Comparison of ENCODE assay signal across 8 cellular contexts in the genomic region with DNA sequence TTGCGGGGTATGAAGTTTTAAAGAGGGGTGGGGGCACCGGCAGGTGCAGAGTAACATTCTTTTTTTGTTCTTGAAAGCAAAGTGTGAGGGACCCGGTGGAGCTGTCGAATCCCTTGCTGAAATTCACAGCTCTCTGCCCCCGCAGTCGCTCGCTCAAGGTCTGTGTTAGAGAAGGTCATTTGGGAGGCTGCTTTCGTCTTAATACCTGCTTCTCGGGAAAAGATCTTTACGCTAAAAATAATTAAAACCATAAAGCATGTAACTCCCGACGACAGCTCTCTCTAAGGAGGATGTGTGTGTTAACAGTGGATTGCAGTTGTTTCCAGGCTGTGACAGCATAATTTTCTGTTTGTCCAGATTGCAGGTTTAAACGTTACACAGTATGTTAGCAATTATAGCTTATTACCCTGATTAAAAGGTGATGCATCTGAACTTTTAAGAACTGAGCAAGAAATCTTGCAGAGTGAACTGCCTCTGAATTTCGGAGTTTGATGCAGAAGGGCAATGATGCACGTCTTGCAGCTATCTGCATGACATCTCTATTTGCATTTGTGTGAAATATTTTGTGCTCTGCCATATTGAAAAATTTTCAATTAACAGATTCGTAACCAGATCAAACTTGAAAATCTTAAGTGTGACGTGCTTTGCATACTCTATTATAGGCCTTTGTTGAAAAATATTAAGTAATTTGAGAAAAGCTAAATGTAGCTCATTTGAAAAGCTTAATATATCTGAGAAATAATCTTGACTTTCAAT. TPM values are rescaled to one million over a fixed set of nuclear protein-coding genes. Genes with fewer than 3 reads are reported as not detected.
A peak's percentile ranks its signal among the peaks of the same experiment; 100 is the strongest.
DNase-seq lines count a peak whose midpoint lies in the region; ATAC-seq and TF ChIP-seq lines count a peak whose summit lies in the region.

No MANE protein-coding gene starts in this region.

- peak; percentile 15; the same call in 1 of the 3 replicates for ATAC-seq in SK-N-SH treated with all-trans-retinoic acid at 6 μM for 48 hours
- no peak for ATAC-seq in GM18873 (IDR thresholded peaks at IDR 0.05; ENCODE audit: low FRiP score, unreplicated experiment)
- ATAC-seq in GM18870 (IDR thresholded peaks at IDR 0.05; ENCODE audit: unreplicated experiment) = no peak
- no peak for ATAC-seq in GM21786 (IDR thresholded peaks at IDR 0.05; ENCODE audit: unreplicated experiment)

- H3K27ac ChIP-seq in fibroblast of lung (ENCODE audit: insufficient read depth, low read length) = no peak overlapping the region

- H3K4me1 ChIP-seq in fibroblast of lung (ENCODE audit: control insufficient read depth, extremely low read depth, insufficient read depth, low read length) = no peaks in the 10 kb centered on the region
- no peaks in the 10 kb centered on the region for H3K4me1 ChIP-seq in skeletal muscle satellite cell (ENCODE audit: control insufficient read depth, insufficient read depth, low read length)

- no peak overlapping the region for H2AFZ ChIP-seq in fibroblast of lung (ENCODE audit: low read length)

- no peaks in the 10 kb centered on the region for H3K79me2 ChIP-seq in fibroblast of lung (ENCODE audit: control insufficient read depth, insufficient read depth, low read length)

- no peaks in the 10 kb centered on the region for H4K20me1 ChIP-seq in fibroblast of lung (ENCODE audit: control insufficient read depth, extremely low read depth, insufficient read depth, low read length)

- no peaks in the 10 kb centered on the region for H3K9me3 ChIP-seq in fibroblast of lung (ENCODE audit: control insufficient read depth, insufficient read depth, low read depth, low read length)
- H3K9me3 ChIP-seq in skeletal muscle satellite cell (replicated peaks; ENCODE audit: low read length) = no peaks in the 10 kb centered on the region

- H3K4me3 ChIP-seq in fibroblast of lung (replicated peaks in 1 of 4; ENCODE audit: control extremely low read depth in 1 of 4, insufficient read depth in 1 of 4, low read depth in 3 of 4, low read length in 4 of 4) = peak overlapping the region in 3 of 4 experiments; percentile 35 to 48 (median 35)
- H3K4me3 ChIP-seq in skeletal muscle satellite cell (ENCODE audit: low read length) = no peak overlapping the region

- no peaks in the 10 kb centered on the region for H3K36me3 ChIP-seq in fibroblast of lung (ENCODE audit: control insufficient read depth, insufficient read depth, low read length)
- H3K36me3 ChIP-seq in skeletal muscle satellite cell (ENCODE audit: insufficient read depth, low read length) = no peaks in the 10 kb centered on the region

- DNase-seq in NCI-H2171 treated with DMSO at 0.1 percent for 48 hours (lab: John Stamatoyannopoulos, UW) = peak; percentile 18
- DNase-seq in NCI-H2171 (lab: John Stamatoyannopoulos, UW) = no peak
- no peak for DNase-seq in fibroblast of lung (ENCODE audit: low read depth in 2 of 2)

- H3K4me2 ChIP-seq in fibroblast of lung (ENCODE audit: extremely low read depth, insufficient read depth, low read length) = peak overlapping the region; percentile 17
- H3K4me2 ChIP-seq in skeletal muscle satellite cell (ENCODE audit: low read length) = peak overlapping the region; percentile 78

- H3K27me3 ChIP-seq in fibroblast of lung (ENCODE audit: control insufficient read depth, insufficient read depth, low read length) (peaks cover 11% of the 10 kb centered on the region), skeletal muscle satellite cell (ENCODE audit: control insufficient read depth, insufficient read depth, low read length) (peaks cover 67% of the 10 kb centered on the region)

- TF ChIP-seq CTCF in fibroblast of lung (conservative IDR thresholded peaks at IDR 0.05 in 1 of 2, IDR thresholded peaks at IDR 0.05 in 1 of 2; ENCODE audit: low read depth in 1 of 2, low read length in 2 of 2) = no peak

- H3K9ac ChIP-seq in fibroblast of lung (ENCODE audit: insufficient read depth, low read length) (no peak overlapping the region), skeletal muscle satellite cell (ENCODE audit: low read depth, low read length) (no peak overlapping the region)

TF ChIP-seq in SK-N-SH treated with all-trans-retinoic acid at 6 μM for 48 hours, 23 proteins besides CTCF, POLR2A, EP300 and RAD21:
- TF ChIP-seq, protein P1, sequence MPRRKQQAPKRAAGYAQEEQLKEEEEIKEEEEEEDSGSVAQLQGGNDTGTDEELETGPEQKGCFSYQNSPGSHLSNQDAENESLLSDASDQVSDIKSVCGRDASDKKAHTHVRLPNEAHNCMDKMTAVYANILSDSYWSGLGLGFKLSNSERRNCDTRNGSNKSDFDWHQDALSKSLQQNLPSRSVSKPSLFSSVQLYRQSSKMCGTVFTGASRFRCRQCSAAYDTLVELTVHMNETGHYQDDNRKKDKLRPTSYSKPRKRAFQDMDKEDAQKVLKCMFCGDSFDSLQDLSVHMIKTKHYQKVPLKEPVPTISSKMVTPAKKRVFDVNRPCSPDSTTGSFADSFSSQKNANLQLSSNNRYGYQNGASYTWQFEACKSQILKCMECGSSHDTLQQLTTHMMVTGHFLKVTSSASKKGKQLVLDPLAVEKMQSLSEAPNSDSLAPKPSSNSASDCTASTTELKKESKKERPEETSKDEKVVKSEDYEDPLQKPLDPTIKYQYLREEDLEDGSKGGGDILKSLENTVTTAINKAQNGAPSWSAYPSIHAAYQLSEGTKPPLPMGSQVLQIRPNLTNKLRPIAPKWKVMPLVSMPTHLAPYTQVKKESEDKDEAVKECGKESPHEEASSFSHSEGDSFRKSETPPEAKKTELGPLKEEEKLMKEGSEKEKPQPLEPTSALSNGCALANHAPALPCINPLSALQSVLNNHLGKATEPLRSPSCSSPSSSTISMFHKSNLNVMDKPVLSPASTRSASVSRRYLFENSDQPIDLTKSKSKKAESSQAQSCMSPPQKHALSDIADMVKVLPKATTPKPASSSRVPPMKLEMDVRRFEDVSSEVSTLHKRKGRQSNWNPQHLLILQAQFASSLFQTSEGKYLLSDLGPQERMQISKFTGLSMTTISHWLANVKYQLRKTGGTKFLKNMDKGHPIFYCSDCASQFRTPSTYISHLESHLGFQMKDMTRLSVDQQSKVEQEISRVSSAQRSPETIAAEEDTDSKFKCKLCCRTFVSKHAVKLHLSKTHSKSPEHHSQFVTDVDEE (CRISPR knock-in tag; IDR thresholded peaks at IDR 0.05) = no peak
- TF ChIP-seq RARB (CRISPR knock-in tag; IDR thresholded peaks at IDR 0.05) = no peak
- no peak for TF ChIP-seq ZFP30 (CRISPR knock-in tag; IDR thresholded peaks at IDR 0.05)
- TF ChIP-seq CSDC2 (CRISPR knock-in tag; IDR thresholded peaks at IDR 0.05) = no peak
- TF ChIP-seq BACH2 (CRISPR knock-in tag; IDR thresholded peaks at IDR 0.05; ENCODE audit: borderline replicate concordance) = no peak
- TF ChIP-seq ARNTL (CRISPR knock-in tag; IDR thresholded peaks at IDR 0.05; ENCODE audit: borderline replicate concordance, low read depth) = no peak
- no peak for TF ChIP-seq TOX (CRISPR knock-in tag; IDR thresholded peaks at IDR 0.05; ENCODE audit: borderline replicate concordance)

RNA-seq across cellular contexts. Expression of a gene that starts 1.0 kb away (rescaled TPM):
- total RNA-seq in fibroblast of lung = 1.3 and 3.0 TPM in 2 replicates
- polyA plus RNA-seq in fibroblast of lung = 0.51 and 1.4 TPM in 2 replicates
- polyA plus RNA-seq in fibroblast of lung (2012) = 0.30 and 1.2 TPM in 2 replicates
- 0.59 and 7.7 TPM in 2 replicates for polyA minus RNA-seq in fibroblast of lung (ENCODE audit: low replicate concordance)
- 1.1 and 1.5 TPM in 2 replicates for total RNA-seq in skeletal muscle satellite cell (2012; rRNA removed)
